Comparison of ENCODE assay signal across 15 cellular contexts in genomic region chr12:75959060-75959459, GRCh38.
DNase-seq lines count a peak whose midpoint lies in the region; ATAC-seq and TF ChIP-seq lines count a peak whose summit lies in the region.
"Had no signal": no experiment of that assay in that cellular context is flagged by ENCODE, and none has a peak within 500 bp of the region (broad histone marks: within the 10 kb centered on the region; RNA-seq: fewer than 3 reads in every experiment).

No MANE protein-coding gene starts in this region.

- BruUV-seq in HCT116 (replicated peaks; lab: Mats Ljungman, UMichigan), result no TSS peak

- no peaks in the 10 kb centered on the region for H3K9me2 ChIP-seq in HCT116 (ENCODE audit: insufficient read depth)

- H3K27ac ChIP-seq in CD8-positive, alpha-beta memory T cell (ENCODE audit: low read depth, low read length), result no peak overlapping the region
- H3K27ac ChIP-seq in HCT116 (ENCODE audit: low read depth, low read length) (peak overlapping the region; percentile 84), iPS-20b (ENCODE audit: low read length) (peak overlapping the region; percentile 81)
- H3K27ac ChIP-seq: C4-2B, left ventricle myocardium inferior, right atrium auricular region, SJCRH30, thyroid gland, WERI-Rb-1 had no signal

- H3K4me1 ChIP-seq in CD8-positive, alpha-beta memory T cell (ENCODE audit: insufficient read depth, low read length), result peaks cover 3% of the 10 kb centered on the region
- H3K4me1 ChIP-seq in HCT116 (ENCODE audit: control insufficient read depth in 1 of 2, insufficient read depth in 2 of 2, low read length in 2 of 2) (peaks cover 59 to 83% of the 10 kb centered on the region in 2 experiments), iPS-20b (ENCODE audit: insufficient read depth, low read length) (peaks cover 29% of the 10 kb centered on the region)
- H3K4me1 ChIP-seq: SJCRH30 had no signal

- RAD21 ChIA-PET in HCT116 (lab: Charles Lee; ENCODE audit: low non-redundant PET in 1 of 2, low total read pairs in 2 of 2, uncharacterized antibody in 2 of 2, unreplicated experiment in 2 of 2), result no interaction called here

- DNase-seq in CD8-positive, alpha-beta memory T cell, result no peak
- DNase-seq in HCT116 (ENCODE audit: low read depth, low spot score) (no peak), WTC11 (ENCODE audit: low spot score) (no peak), glutamatergic neuron (no peak), NCI-H2196 (lab: John Stamatoyannopoulos, UW; ENCODE audit: unreplicated experiment) (no peak), UCSD-AML1 (lab: John Stamatoyannopoulos, UW; ENCODE audit: unreplicated experiment) (no peak)
- DNase-seq in central memory CD4-positive, alpha-beta T cell, result no peak
- DNase-seq: heart left ventricle, left ventricle myocardium inferior, SJCRH30, thyroid gland, WERI-Rb-1 had no signal

- CTCF ChIA-PET in CD8-positive, alpha-beta memory T cell (lab: Charles Lee), result interaction anchor here (1.7 kb wide), 1 partner anchor 73 kb away, joined by 3 read pairs; the partner anchor contains the start of gene PHLDA1
- CTCF ChIA-PET in HCT116 (lab: Charles Lee), result no interaction called here
- CTCF ChIA-PET in WTC11 (lab: Charles Lee), result interaction anchor here (0.6 to 2.2 kb wide), 4 partner anchors 10 to 569 kb away, joined by 3 to 18 read pairs (median 4); partner anchors contain the start of gene PHLDA1

- H3K27me3 Mint-ChIP-seq in CD8-positive, alpha-beta memory T cell, result peaks cover 0 to 1% of the 10 kb centered on the region in 2 donors
- no peaks in the 10 kb centered on the region for H3K27me3 Mint-ChIP-seq in WTC11 (ENCODE audit: low read depth)
- H3K27me3 Mint-ChIP-seq in glutamatergic neuron (ENCODE audit: unreplicated experiment), result no peaks in the 10 kb centered on the region

- H4K20me1 ChIP-seq in HCT116 (ENCODE audit: insufficient read depth), result no peaks in the 10 kb centered on the region

- no peaks in the 10 kb centered on the region for H3K36me3 Mint-ChIP-seq in CD8-positive, alpha-beta memory T cell
- H3K36me3 Mint-ChIP-seq in WTC11 (no peaks in the 10 kb centered on the region), glutamatergic neuron (ENCODE audit: unreplicated experiment) (no peaks in the 10 kb centered on the region)

- no peaks in the 10 kb centered on the region for H3K79me2 ChIP-seq in HCT116 (ENCODE audit: insufficient read depth, low read length)

- H3K4me3 ChIP-seq in CD8-positive, alpha-beta memory T cell (ENCODE audit: low read length), result no peak overlapping the region
- H3K4me3 ChIP-seq in HCT116 (replicated peaks in 1 of 2; ENCODE audit: low read depth in 1 of 2, low read length in 2 of 2) (no peak overlapping the region), iPS-20b (ENCODE audit: low read length) (peak overlapping the region; percentile 29; the same call in 1 of the 2 replicates)
- H3K4me3 ChIP-seq: heart left ventricle, left ventricle myocardium inferior, right atrium auricular region, SJCRH30, thyroid gland had no signal

- no peak for TF ChIP-seq CTCF in HCT116 (IDR thresholded peaks at IDR 0.05 in 2 of 3, conservative IDR thresholded peaks at IDR 0.05 in 1 of 3; ENCODE audit: borderline replicate concordance in 1 of 3, insufficient read depth in 1 of 3, low read depth in 2 of 3, low read length in 2 of 3)
- TF ChIP-seq CTCF in WTC11 (IDR thresholded peaks at IDR 0.05), result no peak
- no peak for TF ChIP-seq CTCF in glutamatergic neuron (IDR thresholded peaks at IDR 0.05; ENCODE audit: partially characterized antibody, unreplicated experiment)

- H3K9ac ChIP-seq in HCT116 (ENCODE audit: low read length) (peak overlapping the region; percentile 50), iPS-20b (ENCODE audit: low read depth, low read length) (peak overlapping the region; percentile 46)

- H3K36me3 ChIP-seq in CD8-positive, alpha-beta memory T cell (ENCODE audit: insufficient read depth, low read length), result no peaks in the 10 kb centered on the region
- H3K36me3 ChIP-seq in HCT116 (ENCODE audit: control insufficient read depth in 1 of 2, insufficient read depth in 2 of 2, low read length in 2 of 2) (no peaks in the 10 kb centered on the region), iPS-20b (ENCODE audit: insufficient read depth, low read depth, low read length) (no peaks in the 10 kb centered on the region)
- H3K36me3 ChIP-seq: heart left ventricle, left ventricle myocardium inferior, right atrium auricular region, SJCRH30, thyroid gland, WERI-Rb-1 had no signal

- no peaks in the 10 kb centered on the region for H3K9me3 ChIP-seq in CD8-positive, alpha-beta memory T cell (ENCODE audit: low read length)
- no peaks in the 10 kb centered on the region for H3K9me3 ChIP-seq in HCT116 (ENCODE audit: control insufficient read depth in 1 of 2, insufficient read depth in 1 of 2, low read depth in 1 of 2, low read length in 2 of 2)
- no peaks in the 10 kb centered on the region for H3K9me3 ChIP-seq in iPS-20b (ENCODE audit: insufficient read depth, low read depth, low read length)
- H3K9me3 ChIP-seq: heart left ventricle, left ventricle myocardium inferior, right atrium auricular region, SJCRH30, thyroid gland had no signal

- intact Hi-C loops in HCT116 (cut with micrococcal nuclease), result loop anchor here (10.0 kb wide), 1 partner anchor 304 kb away; no protein-coding TSS in a partner anchor

- H3K4me3 Mint-ChIP-seq in CD8-positive, alpha-beta memory T cell, result no peak overlapping the region
- H3K4me3 Mint-ChIP-seq in WTC11, result peak overlapping the region; percentile 48
- H3K4me3 Mint-ChIP-seq in glutamatergic neuron (ENCODE audit: unreplicated experiment), result no peak overlapping the region

- TF ChIP-seq POLR2A in HCT116 (IDR thresholded peaks at IDR 0.05; ENCODE audit: borderline replicate concordance, extremely low read depth, insufficient read depth, insufficient read length), result no peak

- POLR2A ChIA-PET in CD8-positive, alpha-beta memory T cell (lab: Charles Lee), result no interaction called here
- POLR2A ChIA-PET in HCT116 (lab: Charles Lee), result interaction anchor here (1.2 kb wide), 1 partner anchor 10 kb away, joined by 3 read pairs; no protein-coding TSS in a partner anchor
- POLR2A ChIA-PET in WTC11 (lab: Charles Lee), result interaction anchor here (1.9 kb wide), 1 partner anchor 72 kb away, joined by 14 read pairs; the partner anchor contains the start of gene PHLDA1

- ATAC-seq in HCT116 (no peak), WTC11 (peak; percentile 79)
- ATAC-seq: heart left ventricle had no signal

- no peaks in the 10 kb centered on the region for H3K9me3 Mint-ChIP-seq in CD8-positive, alpha-beta memory T cell
- H3K9me3 Mint-ChIP-seq in WTC11 (no peaks in the 10 kb centered on the region), glutamatergic neuron (ENCODE audit: unreplicated experiment) (no peaks in the 10 kb centered on the region)

- H3K27ac Mint-ChIP-seq in CD8-positive, alpha-beta memory T cell, result peak overlapping the region in 7 of 8 donors; percentile 3 to 83 (median 62)
- H3K27ac Mint-ChIP-seq in WTC11, result peak overlapping the region; percentile 96
- H3K27ac Mint-ChIP-seq in glutamatergic neuron (ENCODE audit: unreplicated experiment), result no peak overlapping the region

- H3K4me1 Mint-ChIP-seq in CD8-positive, alpha-beta memory T cell, result peaks cover 19 to 29% (median 21%) of the 10 kb centered on the region in 3 donors
- peaks cover 69% of the 10 kb centered on the region for H3K4me1 Mint-ChIP-seq in WTC11
- H3K4me1 Mint-ChIP-seq in glutamatergic neuron (ENCODE audit: low read depth, unreplicated experiment), result no peaks in the 10 kb centered on the region

- no peaks in the 10 kb centered on the region for H3K27me3 ChIP-seq in CD8-positive, alpha-beta memory T cell (ENCODE audit: insufficient read depth, low read length, poor library complexity, severe bottlenecking)
- H3K27me3 ChIP-seq in HCT116 (ENCODE audit: insufficient read depth, low read length) (no peaks in the 10 kb centered on the region), iPS-20b (ENCODE audit: insufficient read depth, low read length) (no peaks in the 10 kb centered on the region)
- H3K27me3 ChIP-seq: heart left ventricle, right atrium auricular region, SJCRH30, thyroid gland had no signal

- no peak for TF ChIP-seq RAD21 in HCT116 (IDR thresholded peaks at IDR 0.05; ENCODE audit: low read depth)

- peak overlapping the region; percentile 69 for H3K4me2 ChIP-seq in HCT116 (ENCODE audit: low read length)

- no peak overlapping the region for H2AFZ ChIP-seq in HCT116 (ENCODE audit: low read depth, low read length, poor library complexity, severe bottlenecking)

TF ChIP-seq in HCT116, 20 proteins besides CTCF, POLR2A, EP300 and RAD21 (continues in another document):
- TF ChIP-seq JUND (IDR thresholded peaks at IDR 0.05) (no peak), SIN3A (IDR thresholded peaks at IDR 0.05; ENCODE audit: low read depth) (no peak), MAX (IDR thresholded peaks at IDR 0.05) (no peak), CEBPB (IDR thresholded peaks at IDR 0.05; ENCODE audit: low read depth) (no peak), EZH2phosphoT487 (IDR thresholded peaks at IDR 0.05; ENCODE audit: borderline replicate concordance) (no peak), POLR2AphosphoS5 (IDR thresholded peaks at IDR 0.05; ENCODE audit: low read depth, low read length) (no peak), TCF7L2 (IDR thresholded peaks at IDR 0.05; ENCODE audit: borderline replicate concordance, extremely low read depth, insufficient read depth, insufficient read length) (no peak), ZNF274 (IDR thresholded peaks at IDR 0.05; ENCODE audit: low read depth, low read length) (no peak)

TF ChIP-seq in WTC11, 78 proteins besides CTCF, POLR2A, EP300 and RAD21 (continues in another document):
- TF ChIP-seq ELF4 (CRISPR knock-in tag; IDR thresholded peaks at IDR 0.05; ENCODE audit: low read depth) (no peak), NR1H2 (CRISPR knock-in tag; IDR thresholded peaks at IDR 0.05) (no peak), CREM (CRISPR knock-in tag; IDR thresholded peaks at IDR 0.05) (no peak), GABPB1 (CRISPR knock-in tag; IDR thresholded peaks at IDR 0.05) (no peak), TEAD1 (CRISPR knock-in tag; IDR thresholded peaks at IDR 0.05) (0 out of 2 replicates have a peak, but pooled peaks have one; percentile 42)
